20 cellular contexts compared by ENCODE assay signal in genomic region chr11:47264119-47264915, GRCh38. TPM values are rescaled to one million over a fixed set of nuclear protein-coding genes. Genes with fewer than 3 reads are reported as not detected.
DNase-seq lines count a peak whose midpoint lies in the region; ATAC-seq and TF ChIP-seq lines count a peak whose summit lies in the region.
"Had no signal": no experiment of that assay in that cellular context is flagged by ENCODE, and none has a peak within 500 bp of the region (broad histone marks: within the 10 kb centered on the region; RNA-seq: fewer than 3 reads in every experiment).

No MANE protein-coding gene starts in this region.

- no peak for TF ChIP-seq EP300 in SK-N-SH (IDR thresholded peaks at IDR 0.05; ENCODE audit: borderline replicate concordance in 1 of 2, low read depth in 1 of 2, low read length in 1 of 2)

- POLR2A ChIA-PET in SK-N-SH (lab: Yijun Ruan, JAX), result no interaction called here
- POLR2A ChIA-PET in RWPE1 (lab: Yijun Ruan, JAX; ENCODE audit: low non-redundant PET), result interaction anchor here (1.1 kb wide), 1 partner anchor 15 kb away, joined by 4 read pairs; the partner anchor contains the start of gene ACP2
- POLR2A ChIA-PET in naive thymus-derived CD8-positive, alpha-beta T cell (lab: Charles Lee), result interaction anchor here (0.6 to 2.0 kb wide), 4 partner anchors 9 to 109 kb away, joined by 3 to 7 read pairs (median 4); partner anchors contain the start of gene DDB2

- H3K9me3 ChIP-seq in SK-N-SH, result no peaks in the 10 kb centered on the region
- H3K9me3 ChIP-seq: upper lobe of right lung had no signal

- H3K27ac ChIP-seq in SK-N-SH (ENCODE audit: low read depth in 2 of 2, low read length in 1 of 2) (peak overlapping the region in 1 of 2 experiments; percentile 53; a peak in 2 of 4 replicates), RWPE1 (peak overlapping the region; percentile 66)
- H3K27ac ChIP-seq: 22Rv1, upper lobe of right lung, VCaP had no signal

- WGBS in SK-N-SH (ENCODE audit: low lambda C conversion rate), result 96% methylated on average over 10 of the region's 10 CpGs

- CTCF ChIA-PET in SK-N-SH (lab: Yijun Ruan, JAX) (interaction anchor here (1.5 to 3.6 kb wide), 4 partner anchors 9 to 90 kb away, joined by 4 to 17 read pairs (median 9); partner anchors contain the start of genes ACP2 and ARFGAP2), RWPE1 (lab: Yijun Ruan, JAX) (interaction anchor here (0.5 to 0.7 kb wide), 3 partner anchors 80 to 97 kb away, joined by 3 read pairs; no protein-coding TSS in a partner anchor)

- H3K27ac Mint-ChIP-seq in naive thymus-derived CD8-positive, alpha-beta T cell, result peak overlapping the region in 6 of 10 donors; percentile 24 to 65 (median 56)

- peak overlapping the region; percentile 48; the same call in 1 of the 2 replicates for H3K4me2 ChIP-seq in SK-N-SH

- ATAC-seq in SK-N-SH treated with all-trans-retinoic acid at 6 μM for 48 hours (no peak), left ventricle myocardium superior (no peak), HG03108 (IDR thresholded peaks at IDR 0.05; ENCODE audit: unreplicated experiment) (no peak)
- ATAC-seq in naive thymus-derived CD8-positive, alpha-beta T cell, result no peak
- ATAC-seq: activated CD8-positive, alpha-beta memory T cell treated with anti-CD3 and anti-CD28 coated beads, Interleukin-2, amount 10 ng/mL, durations not matched to agents 7 days and 5 days; left colon; PC-3; upper lobe of right lung had no signal

- peaks cover 16% of the 10 kb centered on the region for H3F3A ChIP-seq in SK-N-SH (replicated peaks; ENCODE audit: insufficient read depth)

- no peaks in the 10 kb centered on the region for H3K9me3 Mint-ChIP-seq in naive thymus-derived CD8-positive, alpha-beta T cell
- H3K9me3 Mint-ChIP-seq: activated naive CD4-positive, alpha-beta T cell treated with anti-CD3 and anti-CD28 coated beads for 36 hours; CD8-positive, alpha-beta memory T cell had no signal

- no peak overlapping the region for H3K4me3 ChIP-seq in SK-N-SH (ENCODE audit: low read depth in 2 of 2, low read length in 1 of 2)
- H3K4me3 ChIP-seq: upper lobe of right lung had no signal

- H3K4me1 ChIP-seq in SK-N-SH (ENCODE audit: control insufficient read depth in 1 of 2, insufficient read depth in 2 of 2, low read depth in 1 of 2, low read length in 1 of 2), result peaks cover 12 to 33% of the 10 kb centered on the region in 2 experiments; a peak in 3 of 4 replicates

- no peaks in the 10 kb centered on the region for H3K79me2 ChIP-seq in SK-N-SH (ENCODE audit: insufficient read depth)

- H4K20me1 ChIP-seq in SK-N-SH (ENCODE audit: insufficient read depth), result no peaks in the 10 kb centered on the region

- no peaks in the 10 kb centered on the region for H3K27me3 Mint-ChIP-seq in naive thymus-derived CD8-positive, alpha-beta T cell
- H3K27me3 Mint-ChIP-seq: activated CD8-positive, alpha-beta memory T cell treated with anti-CD3 and anti-CD28 coated beads, Interleukin-2, amount 10 ng/mL, durations not matched to agents 7 days and 5 days; CD8-positive, alpha-beta memory T cell had no signal

- H3K36me3 ChIP-seq in SK-N-SH (replicated peaks in 1 of 2; ENCODE audit: control insufficient read depth in 1 of 2, insufficient read depth in 2 of 2, low read length in 1 of 2), result no peaks in the 10 kb centered on the region

- no peak for TF ChIP-seq CTCF in SK-N-SH (IDR thresholded peaks at IDR 0.05)
- no peak for TF ChIP-seq CTCF in RWPE1 (conservative IDR thresholded peaks at IDR 0.05; ENCODE audit: low read depth)

- H3K4me3 Mint-ChIP-seq in naive thymus-derived CD8-positive, alpha-beta T cell, result no peak overlapping the region
- H3K4me3 Mint-ChIP-seq: activated CD8-positive, alpha-beta memory T cell treated with anti-CD3 and anti-CD28 coated beads, Interleukin-2, amount 10 ng/mL, durations not matched to agents 7 days and 5 days; activated naive CD4-positive, alpha-beta T cell treated with anti-CD3 and anti-CD28 coated beads for 36 hours had no signal

- H3K36me3 Mint-ChIP-seq in naive thymus-derived CD8-positive, alpha-beta T cell, result no peaks in the 10 kb centered on the region
- H3K36me3 Mint-ChIP-seq: activated CD8-positive, alpha-beta memory T cell treated with anti-CD3 and anti-CD28 coated beads, Interleukin-2, amount 10 ng/mL, durations not matched to agents 7 days and 5 days had no signal

- intact Hi-C loops in left ventricle myocardium superior (cut with micrococcal nuclease), result no loop called here

- TF ChIP-seq RAD21 in SK-N-SH (IDR thresholded peaks at IDR 0.05; ENCODE audit: low read length), result no peak

- H3K9ac ChIP-seq in SK-N-SH, result no peak overlapping the region

- H2AFZ ChIP-seq in SK-N-SH (ENCODE audit: low read depth), result peak overlapping the region; percentile 20; the same call in 1 of the 2 replicates

- peaks cover 14 to 47% (median 36%) of the 10 kb centered on the region in 4 donors for H3K4me1 Mint-ChIP-seq in naive thymus-derived CD8-positive, alpha-beta T cell

- no peaks in the 10 kb centered on the region for H3K27me3 ChIP-seq in SK-N-SH (ENCODE audit: insufficient read depth)
- H3K27me3 ChIP-seq: upper lobe of right lung had no signal

- H3K9me2 ChIP-seq in SK-N-SH, result no peaks in the 10 kb centered on the region

- DNase-seq in SK-N-SH, result no peak
- DNase-seq in RWPE1 (ENCODE audit: low spot score), result no peak
- DNase-seq in amniotic epithelial cell (ENCODE audit: low read depth), result peak; percentile 21
- DNase-seq in naive thymus-derived CD8-positive, alpha-beta T cell, result no peak
- DNase-seq in left ventricle myocardium superior, result no peak
- DNase-seq in amygdala (lab: John Stamatoyannopoulos, UW), result no peak
- DNase-seq: activated CD8-positive, alpha-beta memory T cell treated with anti-CD3 and anti-CD28 coated beads, Interleukin-2, amount 10 ng/mL, durations not matched to agents 7 days and 5 days; CD8-positive, alpha-beta memory T cell; effector CD8-positive, alpha-beta T cell; hippocampal formation; left colon; NCI-H1092; stimulated activated CD4-positive, alpha-beta T cell treated with anti-CD3 and anti-CD28 coated beads, Interleukin-4, amount 100 ng/mL, for 4 hours; upper lobe of right lung had no signal

TF ChIP-seq in SK-N-SH, 30 proteins besides CTCF, POLR2A, EP300 and RAD21:
- TF ChIP-seq RXRA (IDR thresholded peaks at IDR 0.05; ENCODE audit: borderline replicate concordance, low read depth), result no peak
- TF ChIP-seq RFX5 (IDR thresholded peaks at IDR 0.05; ENCODE audit: low read length), result no peak
- TF ChIP-seq TEAD4 (IDR thresholded peaks at IDR 0.05; ENCODE audit: borderline replicate concordance, insufficient read depth), result no peak
- TF ChIP-seq JUND (IDR thresholded peaks at IDR 0.05), result no peak
- TF ChIP-seq, protein P1, sequence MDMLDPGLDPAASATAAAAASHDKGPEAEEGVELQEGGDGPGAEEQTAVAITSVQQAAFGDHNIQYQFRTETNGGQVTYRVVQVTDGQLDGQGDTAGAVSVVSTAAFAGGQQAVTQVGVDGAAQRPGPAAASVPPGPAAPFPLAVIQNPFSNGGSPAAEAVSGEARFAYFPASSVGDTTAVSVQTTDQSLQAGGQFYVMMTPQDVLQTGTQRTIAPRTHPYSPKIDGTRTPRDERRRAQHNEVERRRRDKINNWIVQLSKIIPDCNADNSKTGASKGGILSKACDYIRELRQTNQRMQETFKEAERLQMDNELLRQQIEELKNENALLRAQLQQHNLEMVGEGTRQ (IDR thresholded peaks at IDR 0.05; ENCODE audit: borderline replicate concordance, low read depth, low read length), result no peak

TF ChIP-seq in SK-N-SH treated with all-trans-retinoic acid at 6 μM for 48 hours, 23 proteins besides CTCF, POLR2A, EP300 and RAD21 (continues in another document):
- TF ChIP-seq, protein P2, sequence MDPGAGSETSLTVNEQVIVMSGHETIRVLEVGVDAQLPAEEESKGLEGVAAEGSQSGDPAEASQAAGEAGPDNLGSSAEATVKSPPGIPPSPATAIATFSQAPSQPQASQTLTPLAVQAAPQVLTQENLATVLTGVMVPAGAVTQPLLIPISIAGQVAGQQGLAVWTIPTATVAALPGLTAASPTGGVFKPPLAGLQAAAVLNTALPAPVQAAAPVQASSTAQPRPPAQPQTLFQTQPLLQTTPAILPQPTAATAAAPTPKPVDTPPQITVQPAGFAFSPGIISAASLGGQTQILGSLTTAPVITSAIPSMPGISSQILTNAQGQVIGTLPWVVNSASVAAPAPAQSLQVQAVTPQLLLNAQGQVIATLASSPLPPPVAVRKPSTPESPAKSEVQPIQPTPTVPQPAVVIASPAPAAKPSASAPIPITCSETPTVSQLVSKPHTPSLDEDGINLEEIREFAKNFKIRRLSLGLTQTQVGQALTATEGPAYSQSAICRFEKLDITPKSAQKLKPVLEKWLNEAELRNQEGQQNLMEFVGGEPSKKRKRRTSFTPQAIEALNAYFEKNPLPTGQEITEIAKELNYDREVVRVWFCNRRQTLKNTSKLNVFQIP (CRISPR knock-in tag; IDR thresholded peaks at IDR 0.05; ENCODE audit: borderline replicate concordance, low read depth), result no peak
- TF ChIP-seq CSDC2 (CRISPR knock-in tag; IDR thresholded peaks at IDR 0.05), result no peak

RNA-seq across cellular contexts. Expression of gene MADD, which starts 5.6 kb away (rescaled TPM):
- polyA plus RNA-seq in SK-N-SH (2012; rRNA removed), result 10.6 and 16.4 TPM in 2 replicates
- polyA plus RNA-seq in SK-N-SH (2012; cell fraction: cytosol; rRNA removed), result 9.1 and 11.6 TPM in 2 replicates
- polyA plus RNA-seq in SK-N-SH (2012; cell fraction: nucleus; rRNA removed), result 53.5 and 82.5 TPM in 2 replicates
- 100 to 1,000 TPM; 121 to 127 TPM for total RNA-seq in naive thymus-derived CD8-positive, alpha-beta T cell
- polyA plus RNA-seq in naive thymus-derived CD8-positive, alpha-beta T cell, result 10 to 100 TPM; 15.2 to 22.1 (median 17.7) TPM
- total RNA-seq in left ventricle myocardium superior, result 46.4 TPM

RNA-seq across cellular contexts. Expression of gene NR1H3, which starts 6.5 kb away (rescaled TPM):
- 6.3 and 7.3 TPM in 2 replicates for polyA plus RNA-seq in SK-N-SH (2012; rRNA removed)
- 2.6 and 3.5 TPM in 2 replicates for polyA plus RNA-seq in SK-N-SH (2012; cell fraction: cytosol; rRNA removed)
- 21.7 and 30.1 TPM in 2 replicates for polyA plus RNA-seq in SK-N-SH (2012; cell fraction: nucleus; rRNA removed)
- total RNA-seq in naive thymus-derived CD8-positive, alpha-beta T cell, result 10 to 100 TPM; 13.7 to 20.3 TPM
- polyA plus RNA-seq in naive thymus-derived CD8-positive, alpha-beta T cell, result 1 to 10 TPM; 3.4 to 7.2 (median 4.5) TPM
- total RNA-seq in left ventricle myocardium superior, result 15.6 TPM

RNA-seq across cellular contexts. Expression of gene ACP2, which starts 15.7 kb away (rescaled TPM):
- polyA plus RNA-seq in SK-N-SH (2012; rRNA removed), result 15.9 and 17.5 TPM in 2 replicates
- polyA plus RNA-seq in SK-N-SH (2012; cell fraction: cytosol; rRNA removed), result 8.3 and 12.2 TPM in 2 replicates
- 39.2 and 48.5 TPM in 2 replicates for polyA plus RNA-seq in SK-N-SH (2012; cell fraction: nucleus; rRNA removed)
- total RNA-seq in naive thymus-derived CD8-positive, alpha-beta T cell, result 10 to 100 TPM; 25.8 to 27.8 TPM
- polyA plus RNA-seq in naive thymus-derived CD8-positive, alpha-beta T cell, result 1 to 10 TPM; 4.4 to 10.0 (median 8.0) TPM
- total RNA-seq in left ventricle myocardium superior, result 20.3 TPM

RNA-seq across cellular contexts. Expression of gene DDB2, which starts 49.5 kb away (rescaled TPM):
- polyA plus RNA-seq in SK-N-SH (2012; rRNA removed), result 83.5 and 95.5 TPM in 2 replicates
- 65.2 and 68.4 TPM in 2 replicates for polyA plus RNA-seq in SK-N-SH (2012; cell fraction: cytosol; rRNA removed)
- 224 and 254 TPM in 2 replicates for polyA plus RNA-seq in SK-N-SH (2012; cell fraction: nucleus; rRNA removed)
- total RNA-seq in naive thymus-derived CD8-positive, alpha-beta T cell, result 100 to 1,000 TPM in 1 of 2 experiments, 10 to 100 TPM in 1; 98.9 to 101 TPM
- 10 to 100 TPM; 20.7 to 25.4 (median 24.4) TPM for polyA plus RNA-seq in naive thymus-derived CD8-positive, alpha-beta T cell
- 9.5 TPM for total RNA-seq in left ventricle myocardium superior
